In genomic region chr5:16548115-16548514, GRCh38 we compare ENCODE assay signal across 20 cellular contexts.
DNase-seq lines count a peak whose midpoint lies in the region; ATAC-seq and TF ChIP-seq lines count a peak whose summit lies in the region.
"Had no signal": no experiment of that assay in that cellular context is flagged by ENCODE, and none has a peak within 500 bp of the region (broad histone marks: within the 10 kb centered on the region; RNA-seq: fewer than 3 reads in every experiment).

No MANE protein-coding gene starts in this region.

- H3K27me3 ChIP-seq in dorsolateral prefrontal cortex (no peaks in the 10 kb centered on the region), psoas muscle (ENCODE audit: insufficient read depth in 3 of 3, low read length in 2 of 3) (no peaks in the 10 kb centered on the region), lower lobe of right lung (ENCODE audit: low read depth) (no peaks in the 10 kb centered on the region), PC-3 (ENCODE audit: low read length) (no peaks in the 10 kb centered on the region)

- no peak overlapping the region for H3K9ac ChIP-seq in PC-3 (ENCODE audit: low read length)
- H3K9ac ChIP-seq: KMS-11, SK-N-SH had no signal

- H2AFZ ChIP-seq in PC-3 (ENCODE audit: low read length) = no peak overlapping the region
- H2AFZ ChIP-seq: GM23338 had no signal

- intact Hi-C loops in dorsolateral prefrontal cortex (cut with DNase I) (no loop called here), psoas muscle (cut with DNase I) (loop anchor here in 1 of 2 donors (5.0 kb wide), 1 partner anchor 41 kb away; no protein-coding TSS in a partner anchor), lower lobe of right lung (cut with DNase I) (no loop called here), PC-3 (cut with micrococcal nuclease) (no loop called here)

- H3K4me1 ChIP-seq in psoas muscle = peaks cover 63% of the 10 kb centered on the region
- no peaks in the 10 kb centered on the region for H3K4me1 ChIP-seq in lower lobe of right lung
- H3K4me1 ChIP-seq in PC-3 (ENCODE audit: insufficient read depth, low read length) = peaks cover 3% of the 10 kb centered on the region

- WGBS in psoas muscle, 3 donors = 93 to 98% (median 96%) methylated on average over 2 of the region's 2 CpGs

- no peak for TF ChIP-seq CTCF in 22Rv1 (IDR thresholded peaks at IDR 0.05)
- TF ChIP-seq CTCF in dorsolateral prefrontal cortex (IDR thresholded peaks at IDR 0.05 in 54 of 56, conservative IDR thresholded peaks at IDR 0.05 in 2 of 56; ENCODE audit: low read depth in 1 of 56, partially characterized antibody in 56 of 56) = no peak
- no peak for TF ChIP-seq CTCF in psoas muscle (IDR thresholded peaks at IDR 0.05)
- TF ChIP-seq CTCF in lower lobe of right lung (IDR thresholded peaks at IDR 0.05) = no peak
- no peak for TF ChIP-seq CTCF in PC-3 (conservative IDR thresholded peaks at IDR 0.05; ENCODE audit: low read depth, low read length)

- TF ChIP-seq EP300 in Ishikawa (IDR thresholded peaks at IDR 0.05; ENCODE audit: borderline replicate concordance) = no peak

- H4K20me1 ChIP-seq in PC-3 (ENCODE audit: low read length) = no peaks in the 10 kb centered on the region

- no peaks in the 10 kb centered on the region for H3K9me2 ChIP-seq in PC-3 (replicated peaks; ENCODE audit: low read length)
- H3K9me2 ChIP-seq: SK-N-SH had no signal

- DNase-seq in dorsolateral prefrontal cortex (no peak), psoas muscle (no peak), lower lobe of right lung (no peak), PC-3 (no peak)
- DNase-seq: ACHN; CD4-positive, alpha-beta T cell; DND-41; GDM1; MM.1S; NCI-H1105 treated with DMSO at 0.1 percent for 48 hours; NCI-H1930; NCI-H2227 treated with DMSO at 0.1 percent for 48 hours; NCI-H69; SK-N-SH had no signal

- H3K4me2 ChIP-seq in PC-3 (ENCODE audit: low read length) = no peak overlapping the region
- H3K4me2 ChIP-seq: GM23338, KMS-11, SK-N-SH had no signal

- POLR2A ChIA-PET in PC-3 (lab: Charles Lee; ENCODE audit: unreplicated experiment) = no interaction called here

- no peaks in the 10 kb centered on the region for H3F3A ChIP-seq in PC-3 (ENCODE audit: low read length, unreplicated experiment)

- H3K4me3 ChIP-seq in dorsolateral prefrontal cortex (no peak overlapping the region), psoas muscle (no peak overlapping the region), lower lobe of right lung (no peak overlapping the region), PC-3 (ENCODE audit: low read length) (no peak overlapping the region)
- H3K4me3 ChIP-seq: GM23338 had no signal

- CTCF ChIA-PET in PC-3 (lab: Charles Lee) = interaction anchor here (0.7 kb wide), 1 partner anchor 215 kb away, joined by 4 read pairs; no protein-coding TSS in a partner anchor

- no TSS peak for BruUV-seq in PC-3 (replicated peaks; lab: Mats Ljungman, UMichigan)

- H3K27ac ChIP-seq in 22Rv1 (0 out of 2 replicates have a peak overlapping the region, but pooled peaks have one; percentile 19), dorsolateral prefrontal cortex (peak overlapping the region in 53 of 59 donors; percentile 11 to 96 (median 81)), psoas muscle (peak overlapping the region; percentile 84), lower lobe of right lung (no peak overlapping the region), PC-3 (ENCODE audit: low read length) (no peak overlapping the region)
- H3K27ac ChIP-seq: KMS-11 had no signal

- ATAC-seq in psoas muscle (no peak), lower lobe of right lung (no peak), HG03135 (IDR thresholded peaks at IDR 0.05; ENCODE audit: unreplicated experiment) (no peak), HG02610 (IDR thresholded peaks at IDR 0.05; ENCODE audit: unreplicated experiment) (no peak), PC-3 (no peak)
- ATAC-seq: GM23338 had no signal

- H3K36me3 ChIP-seq in psoas muscle (ENCODE audit: insufficient read depth in 1 of 2, low read depth in 1 of 2) (no peaks in the 10 kb centered on the region), lower lobe of right lung (no peaks in the 10 kb centered on the region), PC-3 (ENCODE audit: low read depth, low read length) (no peaks in the 10 kb centered on the region)

- no peak for TF ChIP-seq RAD21 in Ishikawa (IDR thresholded peaks at IDR 0.05; ENCODE audit: low read depth)

- H3K9me3 ChIP-seq in psoas muscle (no peaks in the 10 kb centered on the region), lower lobe of right lung (no peaks in the 10 kb centered on the region), PC-3 (ENCODE audit: low read length) (no peaks in the 10 kb centered on the region)
- H3K9me3 ChIP-seq: SK-N-SH had no signal

- no peaks in the 10 kb centered on the region for H3K79me2 ChIP-seq in PC-3 (ENCODE audit: low read length)

TF ChIP-seq in Ishikawa, 13 proteins besides CTCF, POLR2A, EP300 and RAD21:
- TF ChIP-seq TCF12 (IDR thresholded peaks at IDR 0.05; ENCODE audit: low read depth) = no peak
- TF ChIP-seq, protein P1, sequence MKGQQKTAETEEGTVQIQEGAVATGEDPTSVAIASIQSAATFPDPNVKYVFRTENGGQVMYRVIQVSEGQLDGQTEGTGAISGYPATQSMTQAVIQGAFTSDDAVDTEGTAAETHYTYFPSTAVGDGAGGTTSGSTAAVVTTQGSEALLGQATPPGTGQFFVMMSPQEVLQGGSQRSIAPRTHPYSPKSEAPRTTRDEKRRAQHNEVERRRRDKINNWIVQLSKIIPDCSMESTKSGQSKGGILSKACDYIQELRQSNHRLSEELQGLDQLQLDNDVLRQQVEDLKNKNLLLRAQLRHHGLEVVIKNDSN (IDR thresholded peaks at IDR 0.05) = peak; percentile 26; the same call in 1 of the 2 replicates
TF ChIP-seq in Ishikawa: peak in this region for 1.

Comparison
In these comparisons a context has a peak if more than half of its experiments do, and no peak if none do; other contexts are left out.
1. H3K27ac ChIP-seq: peak in 22Rv1 (single experiment), dorsolateral prefrontal cortex (53 of 59) and psoas muscle (single experiment); none in lower lobe of right lung (single experiment) and PC-3 (single experiment).